19 cellular contexts compared by ENCODE assay signal in the genomic region with DNA sequence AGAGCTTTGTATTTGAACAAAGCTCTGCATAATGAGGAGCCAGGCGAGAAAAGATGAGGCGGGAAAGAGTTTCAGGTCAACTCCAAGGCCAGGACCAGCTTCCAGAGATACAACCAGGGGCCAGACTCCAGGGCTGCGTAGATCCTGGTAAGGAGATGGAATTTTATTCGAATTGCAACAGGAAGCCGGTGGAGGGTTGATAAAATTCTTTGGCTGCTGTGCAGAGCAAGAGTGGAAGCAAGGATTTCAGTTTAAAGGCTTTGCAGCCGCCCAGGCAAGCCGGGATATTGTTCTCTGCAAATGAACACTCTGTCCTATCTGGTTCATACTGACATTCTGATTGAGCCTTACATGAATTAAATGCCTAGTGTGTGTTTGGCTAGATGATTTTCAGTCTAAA. TPM values are rescaled to one million over a fixed set of nuclear protein-coding genes. Genes with fewer than 3 reads are reported as not detected.
A peak's percentile ranks its signal among the peaks of the same experiment; 100 is the strongest.
DNase-seq lines count a peak whose midpoint lies in the region; ATAC-seq and TF ChIP-seq lines count a peak whose summit lies in the region.
"Had no signal": no experiment of that assay in that cellular context is flagged by ENCODE, and none has a peak within 500 bp of the region (broad histone marks: within the 10 kb centered on the region; RNA-seq: fewer than 3 reads in every experiment).

No MANE protein-coding gene starts in this region.

- POLR2A ChIA-PET in RWPE1 (lab: Yijun Ruan, JAX; ENCODE audit: low non-redundant PET), result no interaction called here

- no peak for DNase-seq in adipocyte (ENCODE audit: low read depth)
- DNase-seq in glomerular endothelial cell (ENCODE audit: extremely low read depth, low read depth, low spot score), result peak; percentile 66
- DNase-seq in lung microvascular endothelial cell (ENCODE audit: low read depth in 2 of 2), result peak; percentile 18 to 73
- no peak for DNase-seq in sciatic nerve (ENCODE audit: low spot score)
- DNase-seq in GOT3 (lab: John Stamatoyannopoulos, UW), result no peak
- no peak for DNase-seq in LoVo (ENCODE audit: low spot score)
- no peak for DNase-seq in RWPE1 (ENCODE audit: low spot score)
- DNase-seq: activated CD4-positive, alpha-beta T cell treated with anti-CD3 and anti-CD28 coated beads, Interleukin-2, amount 50 U/mL, for 1 hour; Calu3; foreskin melanocyte; MG63; mucosa of descending colon; NCI-H1436 treated with DMSO at 0.1 percent for 48 hours; NCI-H2171; NCI-H524 treated with DMSO at 0.1 percent for 48 hours had no signal

- H3K4me1 ChIP-seq in adipocyte (ENCODE audit: control insufficient read depth, insufficient read depth, low read length), result peaks cover 30% of the 10 kb centered on the region
- H3K4me1 ChIP-seq in skeletal muscle tissue (ENCODE audit: control insufficient read depth in 3 of 3, insufficient read depth in 3 of 3, low read length in 3 of 3), result peaks cover 4 to 30% (median 10%) of the 10 kb centered on the region in 3 donors
- H3K4me1 ChIP-seq: BLaER1 treated with 17β-estradiol and CSF1 and Interleukin-3, amounts not matched to agents 10 nM and 100 nM; SJSA1 had no signal

- intact Hi-C loops in sciatic nerve (cut with DNase I), result no loop called here

- ATAC-seq in sciatic nerve, result no peak
- ATAC-seq: mucosa of descending colon, Panc1 had no signal

- no peak for TF ChIP-seq CTCF in RWPE1 (conservative IDR thresholded peaks at IDR 0.05; ENCODE audit: low read depth)

- no peaks in the 10 kb centered on the region for H3K9me3 ChIP-seq in adipocyte (ENCODE audit: control insufficient read depth, low read length)
- no peaks in the 10 kb centered on the region for H3K9me3 ChIP-seq in skeletal muscle tissue (ENCODE audit: control insufficient read depth in 3 of 3, low read length in 3 of 3)
- H3K9me3 ChIP-seq: BLaER1 treated with 17β-estradiol and CSF1 and Interleukin-3, amounts not matched to agents 10 nM and 100 nM; MG63; mucosa of descending colon; SJSA1 had no signal

- H3K36me3 ChIP-seq in adipocyte (ENCODE audit: control insufficient read depth, insufficient read depth, low read length, severe bottlenecking), result no peaks in the 10 kb centered on the region
- no peaks in the 10 kb centered on the region for H3K36me3 ChIP-seq in skeletal muscle tissue (ENCODE audit: control insufficient read depth in 3 of 3, insufficient read depth in 3 of 3, low read length in 3 of 3)
- H3K36me3 ChIP-seq: BLaER1 treated with 17β-estradiol and CSF1 and Interleukin-3, amounts not matched to agents 10 nM and 100 nM; MG63; SJSA1 had no signal

- H3K27ac ChIP-seq in skeletal muscle tissue (ENCODE audit: low read depth, low read length), result peak overlapping the region; percentile 79
- no peak overlapping the region for H3K27ac ChIP-seq in RWPE1
- H3K27ac ChIP-seq: BLaER1 treated with 17β-estradiol and CSF1 and Interleukin-3, amounts not matched to agents 10 nM and 100 nM; SJSA1 had no signal

- CTCF ChIA-PET in RWPE1 (lab: Yijun Ruan, JAX), result interaction anchor here (0.6 kb wide), 1 partner anchor 66 kb away, joined by 3 read pairs; no protein-coding TSS in a partner anchor

- H3K27me3 ChIP-seq in adipocyte (replicated peaks; ENCODE audit: control insufficient read depth, insufficient read depth, low read length) (no peaks in the 10 kb centered on the region), skeletal muscle tissue (ENCODE audit: control insufficient read depth in 3 of 3, insufficient read depth in 3 of 3, low read length in 3 of 3) (no peaks in the 10 kb centered on the region)
- H3K27me3 ChIP-seq: BLaER1 treated with 17β-estradiol and CSF1 and Interleukin-3, amounts not matched to agents 10 nM and 100 nM; MG63; SJSA1 had no signal

- H3K4me3 ChIP-seq in adipocyte (ENCODE audit: low read length) (no peak overlapping the region), skeletal muscle tissue (ENCODE audit: low read length in 3 of 3) (no peak overlapping the region)
- H3K4me3 ChIP-seq: BLaER1 treated with 17β-estradiol and CSF1 and Interleukin-3, amounts not matched to agents 10 nM and 100 nM; MG63; mucosa of descending colon; SJSA1 had no signal

- peak overlapping the region; percentile 24 for H3K9ac ChIP-seq in adipocyte (ENCODE audit: low read length)
- H3K9ac ChIP-seq in skeletal muscle tissue (ENCODE audit: low read depth in 1 of 3, low read length in 3 of 3), result no peak overlapping the region
- H3K9ac ChIP-seq: BLaER1 treated with 17β-estradiol and CSF1 and Interleukin-3, amounts not matched to agents 10 nM and 100 nM had no signal

RNA-seq across cellular contexts. Expression of a gene that starts 40.3 kb away (rescaled TPM):
- total RNA-seq in glomerular endothelial cell (12.2 and 16.7 TPM in 2 replicates), lung microvascular endothelial cell (10.0 and 11.3 TPM in 2 replicates), skeletal muscle tissue (19.8 TPM), sciatic nerve (24.8 TPM)

Comparison
In these comparisons a context has a peak if more than half of its experiments do, and no peak if none do; other contexts are left out.
1. DNase-seq: peak in glomerular endothelial cell (single experiment) and lung microvascular endothelial cell (2 of 2); none in adipocyte (single experiment), sciatic nerve (single experiment), GOT3 (single experiment), LoVo (single experiment) and RWPE1 (single experiment).